In the genomic region with DNA sequence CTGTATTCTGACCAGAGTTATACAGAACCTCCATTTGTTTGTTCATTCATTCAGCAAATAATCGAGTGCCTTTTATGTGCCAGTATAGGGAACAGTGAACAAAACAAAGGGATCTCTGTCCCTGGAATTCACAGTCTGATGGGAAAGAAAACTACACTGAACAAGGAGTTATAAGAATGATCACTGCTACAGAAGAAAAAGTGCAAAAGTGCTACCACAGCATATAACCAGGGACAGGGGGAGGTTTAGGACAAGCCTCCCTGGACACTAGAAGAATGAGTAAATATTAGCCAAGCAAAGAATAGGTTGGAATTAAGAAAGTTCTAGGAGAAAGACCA, we compare ENCODE assay signal across 27 cellular contexts. TPM values are rescaled to one million over a fixed set of nuclear protein-coding genes. Genes with fewer than 3 reads are reported as not detected.
DNase-seq lines count a peak whose midpoint lies in the region; ATAC-seq and TF ChIP-seq lines count a peak whose summit lies in the region.
"Had no signal": no experiment of that assay in that cellular context is flagged by ENCODE, and none has a peak within 500 bp of the region (broad histone marks: within the 10 kb centered on the region; RNA-seq: fewer than 3 reads in every experiment).

No MANE protein-coding gene starts in this region.

- H3K36me3 ChIP-seq in left ventricle myocardium inferior, result peaks cover 55% of the 10 kb centered on the region
- H3K36me3 ChIP-seq: thoracic aorta, uterus had no signal

- no peak overlapping the region for H3K4me3 ChIP-seq in left ventricle myocardium inferior
- H3K4me3 ChIP-seq in dorsolateral prefrontal cortex, result peak overlapping the region in 7 of 59 donors; percentile 2 to 29 (median 9)
- H3K4me3 ChIP-seq: lung, thoracic aorta, uterus had no signal

- TF ChIP-seq CTCF in left ventricle myocardium inferior (IDR thresholded peaks at IDR 0.05; ENCODE audit: borderline replicate concordance) (no peak), dorsolateral prefrontal cortex (IDR thresholded peaks at IDR 0.05 in 54 of 56, conservative IDR thresholded peaks at IDR 0.05 in 2 of 56; ENCODE audit: low read depth in 1 of 56, partially characterized antibody in 56 of 56) (peak in 10 of 56 donors; percentile 6 to 47 (median 22))

- H3K27me3 ChIP-seq in left ventricle myocardium inferior (ENCODE audit: low read depth) (no peaks in the 10 kb centered on the region), dorsolateral prefrontal cortex (no peaks in the 10 kb centered on the region)
- H3K27me3 ChIP-seq: BE2C, uterus had no signal

- peak overlapping the region; percentile 92 for H3K27ac ChIP-seq in left ventricle myocardium inferior (replicated peaks)
- peak overlapping the region in 43 of 59 donors; percentile 10 to 84 (median 54) for H3K27ac ChIP-seq in dorsolateral prefrontal cortex
- H3K27ac ChIP-seq: RWPE1, thoracic aorta, uterus had no signal

- ATAC-seq in Right ventricle myocardium superior (ENCODE audit: poor library complexity), result no peak
- ATAC-seq in GM19463 (IDR thresholded peaks at IDR 0.05; ENCODE audit: unreplicated experiment), result no peak
- ATAC-seq: activated CD4-positive, alpha-beta T cell treated with anti-CD3 and anti-CD28 coated beads for 36 hours; activated naive CD8-positive, alpha-beta T cell treated with anti-CD3 and anti-CD28 coated beads, Interleukin-2, amount 50 U/mL, for 24 hours had no signal

- intact Hi-C loops in left ventricle myocardium inferior (cut with micrococcal nuclease) (no loop called here), Right ventricle myocardium superior (cut with DNase I) (no loop called here), dorsolateral prefrontal cortex (cut with DNase I) (no loop called here)

- H3K4me1 ChIP-seq in left ventricle myocardium inferior, result peaks cover 86% of the 10 kb centered on the region
- H3K4me1 ChIP-seq: uterus had no signal

- DNase-seq in left ventricle myocardium inferior, result no peak
- DNase-seq in Right ventricle myocardium superior, result no peak
- no peak for DNase-seq in dorsolateral prefrontal cortex
- DNase-seq in middle frontal gyrus (ENCODE audit: extremely low spot score, low spot score), result peak; percentile 54
- no peak for DNase-seq in HuH-7.5 (ENCODE audit: low spot score)
- DNase-seq in activated naive CD4-positive, alpha-beta T cell treated with Interleukin-2 at 50 U/mL for 16 hours, result no peak
- DNase-seq in mesenteric fat pad (ENCODE audit: low spot score), result no peak
- DNase-seq: activated CD4-positive, alpha-beta T cell treated with anti-CD3 and anti-CD28 coated beads for 36 hours; activated gamma-delta T cell treated with Interleukin-2 at 50 U/mL for 16 hours; activated naive CD8-positive, alpha-beta T cell treated with anti-CD3 and anti-CD28 coated beads, Interleukin-2, amount 50 U/mL, for 24 hours; BE2C; cerebellar nuclear complex; DMS53; HCEC 1CT; KBM-7; kidney glomerular epithelial cell; MM.1S; NCI-H2081; NCI-H345; NCI-H774; SK-N-SH; stimulated activated naive CD4-positive, alpha-beta T cell; uterus had no signal

- H3K9me3 ChIP-seq in left ventricle myocardium inferior (replicated peaks), result no peaks in the 10 kb centered on the region
- H3K9me3 ChIP-seq: BE2C, SK-N-SH, thoracic aorta, uterus had no signal

RNA-seq across cellular contexts. Expression of a gene that starts 4.2 kb away (rescaled TPM):
- total RNA-seq in left ventricle myocardium inferior, result 40.3 TPM
- 38.1 TPM for total RNA-seq in Right ventricle myocardium superior
- 10 to 100 TPM; 27.6 to 91.3 (median 51.6) TPM for total RNA-seq in dorsolateral prefrontal cortex
- total RNA-seq in mesenteric fat pad, result 20.1 TPM
